23 cellular contexts compared by ENCODE assay signal in genomic region chr6:139572001-139572400, GRCh38.
"Had no signal": no experiment of that assay in that cellular context is flagged by ENCODE, and none has a peak within 500 bp of the region (broad histone marks: within the 10 kb centered on the region; RNA-seq: fewer than 3 reads in every experiment).

No MANE protein-coding gene starts in this region.

- H3K36me3 ChIP-seq: brain microvascular endothelial cell, cardiac muscle cell, SJSA1 had no signal

- H3K27ac ChIP-seq: brain microvascular endothelial cell, cardiac muscle cell, SJSA1 had no signal

- H3K27me3 ChIP-seq: brain microvascular endothelial cell, cardiac muscle cell, SJSA1 had no signal

- DNase-seq: activated B cell treated with CpG ODN at 0.5 μM for 24 hours; activated CD4-positive, alpha-beta memory T cell treated with anti-CD3 and anti-CD28 coated beads for 36 hours; activated CD4-positive, alpha-beta T cell treated with anti-CD3 and anti-CD28 coated beads for 1 hour; activated CD4-positive, alpha-beta T cell treated with anti-CD3 and anti-CD28 coated beads, Interleukin-2, amount 10 ng/mL, durations not matched to agents 7 days and 5 days; activated CD8-positive, alpha-beta memory T cell treated with anti-CD3 and anti-CD28 coated beads for 24 hours; activated gamma-delta T cell; activated naive CD4-positive, alpha-beta T cell treated with anti-CD3 and anti-CD28 coated beads for 36 hours; activated T-cell treated with anti-CD3 and anti-CD28 coated beads, Interleukin-2, amount 50 U/mL, for 48 hours; amygdala; brain microvascular endothelial cell; MM.1S; NCI-H1105 treated with DMSO at 0.1 percent for 48 hours; NCI-H1436 treated with DMSO at 0.1 percent for 48 hours; NCI-H187; NCI-H2081; NCI-H510A treated with DMSO at 0.1 percent for 48 hours; NCI-H69; SHP77; T-helper 17 cell; T-helper 9 cell had no signal

- ATAC-seq: activated T-helper 17 cell treated with anti-CD3 and anti-CD28 coated beads, Interleukin-2, amount 50 U/mL, for 72 hours; T-helper 17 cell had no signal

- H3K4me3 ChIP-seq: cardiac muscle cell, SJSA1 had no signal

- H3K9me3 ChIP-seq: SJSA1 had no signal
